In genomic region chr2:71948781-71949536, GRCh38 we compare ENCODE assay signal across 14 cellular contexts.
DNase-seq lines count a peak whose midpoint lies in the region; ATAC-seq, FAIRE-seq and TF ChIP-seq lines count a peak whose summit lies in the region.
"Had no signal": no experiment of that assay in that cellular context is flagged by ENCODE, and none has a peak within 500 bp of the region (broad histone marks: within the 10 kb centered on the region; RNA-seq: fewer than 3 reads in every experiment).

No MANE protein-coding gene starts in this region.

- H3K27ac ChIP-seq in SK-N-SH (ENCODE audit: low read depth in 2 of 2, low read length in 1 of 2) (no peak overlapping the region), right cardiac atrium (ENCODE audit: low read length) (no peak overlapping the region), upper lobe of left lung (no peak overlapping the region), testis (no peak overlapping the region)
- H3K27ac ChIP-seq: 22Rv1, RWPE1 had no signal

- no peak overlapping the region for H2AFZ ChIP-seq in SK-N-SH (ENCODE audit: low read depth)

- intact Hi-C loops in right cardiac atrium (cut with DNase I) (no loop called here), testis (cut with DNase I; ENCODE audit: low total_unique reads) (no loop called here)

- peak; percentile 79 for FAIRE-seq in bronchial epithelial cell (lab: Jason Lieb, UNC)

- TF ChIP-seq CTCF in SK-N-SH (IDR thresholded peaks at IDR 0.05) (no peak), bronchial epithelial cell (IDR thresholded peaks at IDR 0.05; ENCODE audit: insufficient read depth, low read length, severe bottlenecking) (no peak), upper lobe of left lung (IDR thresholded peaks at IDR 0.05) (no peak), testis (IDR thresholded peaks at IDR 0.05) (no peak), GM10248 (IDR thresholded peaks at IDR 0.05; ENCODE audit: control extremely low read depth, extremely low read depth, low read depth, missing control alignments) (no peak)

- H3K27me3 ChIP-seq in SK-N-SH (ENCODE audit: insufficient read depth) (no peaks in the 10 kb centered on the region), bronchial epithelial cell (ENCODE audit: control insufficient read depth, insufficient read depth, low read length) (no peaks in the 10 kb centered on the region), right cardiac atrium (ENCODE audit: control insufficient read depth, insufficient read depth) (no peaks in the 10 kb centered on the region), upper lobe of left lung (no peaks in the 10 kb centered on the region), testis (no peaks in the 10 kb centered on the region)

- POLR2A ChIA-PET in SK-N-SH (lab: Yijun Ruan, JAX) = no interaction called here
- POLR2A ChIA-PET in GM10248 (lab: Yijun Ruan, JAX) = no interaction called here

- H3F3A ChIP-seq in SK-N-SH (replicated peaks; ENCODE audit: insufficient read depth) = no peaks in the 10 kb centered on the region

- H3K9me3 ChIP-seq in SK-N-SH (no peaks in the 10 kb centered on the region), right cardiac atrium (ENCODE audit: control insufficient read depth, low read length) (no peaks in the 10 kb centered on the region), upper lobe of left lung (no peaks in the 10 kb centered on the region), testis (no peaks in the 10 kb centered on the region)

- WGBS in SK-N-SH (ENCODE audit: low lambda C conversion rate) = 49% methylated on average over 10 of the region's 11 CpGs
- WGBS in right cardiac atrium = 68% methylated on average over 11 of the region's 11 CpGs
- 79 to 82% methylated on average over 11 of the region's 11 CpGs for WGBS in upper lobe of left lung, 2 donors
- WGBS in testis, 2 donors = 84 to 89% methylated on average over 9 to 11 of the region's 11 CpGs

- no peak overlapping the region for H3K4me2 ChIP-seq in SK-N-SH

- no peaks in the 10 kb centered on the region for H3K9me2 ChIP-seq in SK-N-SH

- H3K4me3 ChIP-seq in SK-N-SH (ENCODE audit: low read depth in 2 of 2, low read length in 1 of 2) = no peak overlapping the region
- H3K4me3 ChIP-seq in bronchial epithelial cell (ENCODE audit: low read depth, low read length) = no peak overlapping the region
- H3K4me3 ChIP-seq in right cardiac atrium (ENCODE audit: low read length) = no peak overlapping the region
- no peak overlapping the region for H3K4me3 ChIP-seq in upper lobe of left lung
- no peak overlapping the region for H3K4me3 ChIP-seq in testis

- H3K4me1 ChIP-seq in SK-N-SH (ENCODE audit: control insufficient read depth in 1 of 2, insufficient read depth in 2 of 2, low read depth in 1 of 2, low read length in 1 of 2) (no peaks in the 10 kb centered on the region; a peak in 1 of 4 replicates), right cardiac atrium (ENCODE audit: control insufficient read depth, insufficient read depth, low read length) (peaks cover 7% of the 10 kb centered on the region), upper lobe of left lung (peaks cover 0 to 4% (median 0%) of the 10 kb centered on the region in 4 donors), testis (peaks cover 16% of the 10 kb centered on the region)

- no peaks in the 10 kb centered on the region for H4K20me1 ChIP-seq in SK-N-SH (ENCODE audit: insufficient read depth)

- ATAC-seq in SK-N-SH treated with all-trans-retinoic acid at 6 μM for 48 hours (no peak), right cardiac atrium (peak; percentile 59 to 72), upper lobe of left lung (ENCODE audit: low FRiP score in 2 of 2) (peak; percentile 39 to 77), HG02884 (IDR thresholded peaks at IDR 0.05; ENCODE audit: unreplicated experiment) (no peak)

- H3K36me3 ChIP-seq in SK-N-SH (replicated peaks in 1 of 2; ENCODE audit: control insufficient read depth in 1 of 2, insufficient read depth in 2 of 2, low read length in 1 of 2) (no peaks in the 10 kb centered on the region), bronchial epithelial cell (ENCODE audit: control insufficient read depth, insufficient read depth, low read length) (no peaks in the 10 kb centered on the region), upper lobe of left lung (no peaks in the 10 kb centered on the region), testis (ENCODE audit: low read depth, missing control alignments) (no peaks in the 10 kb centered on the region)

- no peak overlapping the region for H3K9ac ChIP-seq in SK-N-SH

- TF ChIP-seq EP300 in SK-N-SH (IDR thresholded peaks at IDR 0.05; ENCODE audit: borderline replicate concordance in 1 of 2, low read depth in 1 of 2, low read length in 1 of 2) (no peak), upper lobe of left lung (IDR thresholded peaks at IDR 0.05) (no peak)

- DNase-seq in SK-N-SH (no peak), bronchial epithelial cell (ENCODE audit: low read depth) (no peak), right cardiac atrium (peak in 2 of 3 donors; percentile 66 to 77), upper lobe of left lung (no peak), testis (no peak), GM10248 (ENCODE audit: extremely low spot score) (no peak)
- DNase-seq: activated CD8-positive, alpha-beta memory T cell treated with anti-CD3 and anti-CD28 coated beads for 24 hours; COR-L47; effector memory CD4-positive, alpha-beta T cell; substantia nigra had no signal

- CTCF ChIA-PET in SK-N-SH (lab: Yijun Ruan, JAX) (interaction anchor here (4.3 kb wide), 1 partner anchor 25 kb away, joined by 27 read pairs; no protein-coding TSS in a partner anchor), GM10248 (lab: Yijun Ruan, JAX) (no interaction called here)

- no peak for TF ChIP-seq RAD21 in SK-N-SH (IDR thresholded peaks at IDR 0.05; ENCODE audit: low read length)

- TF ChIP-seq POLR2A in upper lobe of left lung (IDR thresholded peaks at IDR 0.05) (no peak), testis (IDR thresholded peaks at IDR 0.05) (no peak)

- H3K79me2 ChIP-seq in SK-N-SH (ENCODE audit: insufficient read depth) = no peaks in the 10 kb centered on the region

TF ChIP-seq in SK-N-SH, 30 proteins besides CTCF, POLR2A, EP300 and RAD21 (continues in another document):
- no peak for TF ChIP-seq REST (IDR thresholded peaks at IDR 0.05; ENCODE audit: low read depth, low read length)
- no peak for TF ChIP-seq ELF1 (IDR thresholded peaks at IDR 0.05)
- peak; percentile 85 for TF ChIP-seq RXRA (IDR thresholded peaks at IDR 0.05; ENCODE audit: borderline replicate concordance, low read depth)
- 0 out of 2 replicates have a peak, but pooled peaks have one; percentile 3 for TF ChIP-seq FOSL2 (IDR thresholded peaks at IDR 0.05; ENCODE audit: borderline replicate concordance, low read depth)
- TF ChIP-seq YY1 (IDR thresholded peaks at IDR 0.05; ENCODE audit: low read depth) = no peak

TF ChIP-seq in SK-N-SH treated with all-trans-retinoic acid at 6 μM for 48 hours, 23 proteins besides CTCF, POLR2A, EP300 and RAD21:
- TF ChIP-seq PATZ1 (CRISPR knock-in tag; IDR thresholded peaks at IDR 0.05; ENCODE audit: borderline replicate concordance) = no peak
- no peak for TF ChIP-seq RARB (CRISPR knock-in tag; IDR thresholded peaks at IDR 0.05)
- no peak for TF ChIP-seq CSDC2 (CRISPR knock-in tag; IDR thresholded peaks at IDR 0.05)
- TF ChIP-seq ZNF565 (CRISPR knock-in tag; conservative IDR thresholded peaks at IDR 0.05; ENCODE audit: low read depth) = no peak
- TF ChIP-seq ARNTL (CRISPR knock-in tag; IDR thresholded peaks at IDR 0.05; ENCODE audit: borderline replicate concordance, low read depth) = no peak
- TF ChIP-seq, protein P1, sequence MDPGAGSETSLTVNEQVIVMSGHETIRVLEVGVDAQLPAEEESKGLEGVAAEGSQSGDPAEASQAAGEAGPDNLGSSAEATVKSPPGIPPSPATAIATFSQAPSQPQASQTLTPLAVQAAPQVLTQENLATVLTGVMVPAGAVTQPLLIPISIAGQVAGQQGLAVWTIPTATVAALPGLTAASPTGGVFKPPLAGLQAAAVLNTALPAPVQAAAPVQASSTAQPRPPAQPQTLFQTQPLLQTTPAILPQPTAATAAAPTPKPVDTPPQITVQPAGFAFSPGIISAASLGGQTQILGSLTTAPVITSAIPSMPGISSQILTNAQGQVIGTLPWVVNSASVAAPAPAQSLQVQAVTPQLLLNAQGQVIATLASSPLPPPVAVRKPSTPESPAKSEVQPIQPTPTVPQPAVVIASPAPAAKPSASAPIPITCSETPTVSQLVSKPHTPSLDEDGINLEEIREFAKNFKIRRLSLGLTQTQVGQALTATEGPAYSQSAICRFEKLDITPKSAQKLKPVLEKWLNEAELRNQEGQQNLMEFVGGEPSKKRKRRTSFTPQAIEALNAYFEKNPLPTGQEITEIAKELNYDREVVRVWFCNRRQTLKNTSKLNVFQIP (CRISPR knock-in tag; IDR thresholded peaks at IDR 0.05; ENCODE audit: borderline replicate concordance, low read depth) = no peak
- no peak for TF ChIP-seq OSR1 (CRISPR knock-in tag; IDR thresholded peaks at IDR 0.05)
- TF ChIP-seq CSRNP3 (CRISPR knock-in tag; IDR thresholded peaks at IDR 0.05) = no peak

Comparison
In these comparisons a context has a peak if more than half of its experiments do, and no peak if none do; other contexts are left out.
1. DNase-seq: peak in right cardiac atrium (2 of 3); none in SK-N-SH (single experiment), bronchial epithelial cell (single experiment), upper lobe of left lung (0 of 2), testis (single experiment) and GM10248 (single experiment).
2. ATAC-seq: peak in right cardiac atrium (2 of 2) and upper lobe of left lung (2 of 2); none in SK-N-SH treated with all-trans-retinoic acid at 6 μM for 48 hours (single experiment) and HG02884 (single experiment).